In genomic region chr16:88526008-88526905, GRCh38 we compare ENCODE assay signal across 22 cellular contexts. TPM values are rescaled to one million over a fixed set of nuclear protein-coding genes. Genes with fewer than 3 reads are reported as not detected.
DNase-seq lines count a peak whose midpoint lies in the region; TF ChIP-seq lines count a peak whose summit lies in the region.
"Had no signal": no experiment of that assay in that cellular context is flagged by ENCODE, and none has a peak within 500 bp of the region (broad histone marks: within the 10 kb centered on the region; RNA-seq: fewer than 3 reads in every experiment).

No MANE protein-coding gene starts in this region.

- H3K27ac ChIP-seq in BLaER1 (peak overlapping the region; percentile 26), duodenal mucosa (ENCODE audit: low read depth, low read length) (no peak overlapping the region), ascending aorta (no peak overlapping the region)
- H3K27ac ChIP-seq: PC-9, vagina had no signal

- no peaks in the 10 kb centered on the region for H3K27me3 ChIP-seq in BLaER1
- no peaks in the 10 kb centered on the region for H3K27me3 ChIP-seq in duodenal mucosa (ENCODE audit: control insufficient read depth in 1 of 2, insufficient read depth in 2 of 2, low read length in 2 of 2)
- H3K27me3 ChIP-seq in ascending aorta = no peaks in the 10 kb centered on the region
- H3K27me3 ChIP-seq: vagina had no signal

- H3K36me3 ChIP-seq in BLaER1 (peaks cover 34% of the 10 kb centered on the region), duodenal mucosa (ENCODE audit: control insufficient read depth in 1 of 2, insufficient read depth in 2 of 2, low read length in 2 of 2) (peaks cover 15 to 41% of the 10 kb centered on the region in 2 donors), ascending aorta (no peaks in the 10 kb centered on the region)

- H3K9me3 Mint-ChIP-seq in neural crest cell = no peaks in the 10 kb centered on the region
- H3K9me3 Mint-ChIP-seq: CD4-positive, alpha-beta T cell; GM23338; natural killer cell treated with Interleukin-12 subunit alpha and Interleukin-12 subunit beta and Interleukin-15 and Interleukin-18, amount 100 ng/mL, for 72 hours; WTC11 had no signal

- no peak overlapping the region for H3K4me3 ChIP-seq in BLaER1
- H3K4me3 ChIP-seq in duodenal mucosa (ENCODE audit: low read depth in 1 of 2, low read length in 2 of 2) = no peak overlapping the region
- no peak overlapping the region for H3K4me3 ChIP-seq in ascending aorta
- H3K4me3 ChIP-seq: coronary artery, GM23338, PC-9, vagina had no signal

- DNase-seq in MV-4-11 (lab: John Stamatoyannopoulos, UW) = peak; percentile 51
- no peak for DNase-seq in neural crest cell (ENCODE audit: low read depth, low spot score)
- no peak for DNase-seq in NCI-H748 (lab: John Stamatoyannopoulos, UW; ENCODE audit: unreplicated experiment)
- DNase-seq in RPMI8226 = no peak
- no peak for DNase-seq in NK-92 (lab: John Stamatoyannopoulos, UW; ENCODE audit: unreplicated experiment)
- DNase-seq in ascending aorta (ENCODE audit: low spot score in 2 of 2) = no peak
- DNase-seq: activated CD4-positive, alpha-beta T cell treated with anti-CD3 and anti-CD28 coated beads, Interleukin-2, amount 50 U/mL, for 48 hours; activated CD8-positive, alpha-beta memory T cell treated with anti-CD3 and anti-CD28 coated beads, Interleukin-2, amount 50 U/mL, for 48 hours; activated effector memory CD4-positive, alpha-beta T cell treated with anti-CD3 and anti-CD28 coated beads, Interleukin-2, amount 50 U/mL, for 16 hours; CD4-positive, alpha-beta T cell; NCI-H146; NCI-H2171 treated with DMSO at 0.1 percent for 48 hours; NCI-H69; PC-9; T-helper 2 cell had no signal

- peak overlapping the region; percentile 53; the same call in 1 of the 2 replicates for H3K9ac ChIP-seq in BLaER1
- peak overlapping the region; percentile 15 to 38 for H3K9ac ChIP-seq in duodenal mucosa (ENCODE audit: low read depth in 1 of 2, low read length in 2 of 2)

- peak overlapping the region; percentile 97 for H3K4me2 ChIP-seq in BLaER1
- H3K4me2 ChIP-seq: GM23338, PC-9 had no signal

- peaks cover 36% of the 10 kb centered on the region for H3K4me1 Mint-ChIP-seq in neural crest cell

- peaks cover 91% of the 10 kb centered on the region for H3K4me1 ChIP-seq in BLaER1
- H3K4me1 ChIP-seq in duodenal mucosa (ENCODE audit: control insufficient read depth in 1 of 2, insufficient read depth in 2 of 2, low read length in 2 of 2) = peaks cover 31 to 40% of the 10 kb centered on the region in 2 donors
- peaks cover 0 to 2% of the 10 kb centered on the region in 2 donors for H3K4me1 ChIP-seq in ascending aorta

- H4K20me1 ChIP-seq in BLaER1 = peaks cover 62% of the 10 kb centered on the region

- H3K9me3 ChIP-seq in BLaER1 = no peaks in the 10 kb centered on the region
- no peaks in the 10 kb centered on the region for H3K9me3 ChIP-seq in duodenal mucosa (ENCODE audit: control insufficient read depth in 1 of 2, low read length in 2 of 2)
- no peaks in the 10 kb centered on the region for H3K9me3 ChIP-seq in ascending aorta
- H3K9me3 ChIP-seq: vagina had no signal

- intact Hi-C loops in ascending aorta (cut with DNase I) = no loop called here

- H3K27me3 Mint-ChIP-seq in neural crest cell (ENCODE audit: low read depth) = no peaks in the 10 kb centered on the region
- H3K27me3 Mint-ChIP-seq: CD4-positive, alpha-beta T cell; natural killer cell treated with Interleukin-12 subunit alpha and Interleukin-12 subunit beta and Interleukin-15 and Interleukin-18, amount 100 ng/mL, for 72 hours had no signal

- no peak for TF ChIP-seq CTCF in neural crest cell (conservative IDR thresholded peaks at IDR 0.05)
- TF ChIP-seq CTCF in ascending aorta (IDR thresholded peaks at IDR 0.05) = no peak

- H3K4me3 Mint-ChIP-seq in neural crest cell = peak overlapping the region; percentile 34
- H3K4me3 Mint-ChIP-seq: CD4-positive, alpha-beta T cell; GM23338; natural killer cell treated with Interleukin-12 subunit alpha and Interleukin-12 subunit beta and Interleukin-15 and Interleukin-18, amount 100 ng/mL, for 72 hours; WTC11 had no signal

- H3K36me3 Mint-ChIP-seq in neural crest cell (ENCODE audit: low read depth) = no peaks in the 10 kb centered on the region
- H3K36me3 Mint-ChIP-seq: natural killer cell treated with Interleukin-12 subunit alpha and Interleukin-12 subunit beta and Interleukin-15 and Interleukin-18, amount 100 ng/mL, for 72 hours had no signal

- peak overlapping the region; percentile 27 for H3K27ac Mint-ChIP-seq in neural crest cell (ENCODE audit: unreplicated experiment)
- H3K27ac Mint-ChIP-seq: GM23338; natural killer cell treated with Interleukin-12 subunit alpha and Interleukin-12 subunit beta and Interleukin-15 and Interleukin-18, amount 100 ng/mL, for 72 hours; WTC11 had no signal

RNA-seq across cellular contexts. Expression of gene ZC3H18, which starts 43.9 kb away (rescaled TPM):
- total RNA-seq in neural crest cell = 88.5 and 90.4 TPM in 2 replicates
- total RNA-seq in ascending aorta = 36.3 TPM
